In the genomic region with DNA sequence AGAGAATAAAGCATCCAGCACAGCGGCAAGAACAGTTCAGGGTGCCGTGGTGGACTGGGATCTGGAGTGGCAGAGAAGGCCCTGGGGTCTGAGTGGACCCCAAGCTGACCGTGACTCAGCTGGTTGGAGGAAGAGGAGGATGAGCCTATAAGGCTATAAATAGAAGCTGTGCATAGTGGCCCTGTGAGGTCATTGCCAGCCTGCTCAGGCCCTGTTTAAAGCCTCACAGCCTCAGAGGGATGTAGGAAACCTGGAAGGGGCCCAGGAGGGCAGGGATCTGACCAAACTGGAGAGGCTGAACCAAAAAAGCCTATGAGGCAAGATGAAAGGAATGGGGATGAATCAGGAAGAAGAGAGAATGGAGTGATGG, we compare ENCODE assay signal across 12 cellular contexts. TPM values are rescaled to one million over a fixed set of nuclear protein-coding genes. Genes with fewer than 3 reads are reported as not detected.
A peak's percentile ranks its signal among the peaks of the same experiment; 100 is the strongest.
DNase-seq lines count a peak whose midpoint lies in the region; ATAC-seq, FAIRE-seq and TF ChIP-seq lines count a peak whose summit lies in the region.
"Had no signal": no experiment of that assay in that cellular context is flagged by ENCODE, and none has a peak within 500 bp of the region (broad histone marks: within the 10 kb centered on the region; RNA-seq: fewer than 3 reads in every experiment).

No MANE protein-coding gene starts in this region.

- H3K4me3 Mint-ChIP-seq in nephron progenitor cell = no peak overlapping the region
- no peak overlapping the region for H3K4me3 Mint-ChIP-seq in activated CD8-positive, alpha-beta memory T cell treated with anti-CD3 and anti-CD28 coated beads, Interleukin-2, amount 10 ng/mL, durations not matched to agents 7 days and 5 days

- no peaks in the 10 kb centered on the region for H3K36me3 Mint-ChIP-seq in nephron progenitor cell (ENCODE audit: low read depth)
- no peaks in the 10 kb centered on the region for H3K36me3 Mint-ChIP-seq in activated CD8-positive, alpha-beta memory T cell treated with anti-CD3 and anti-CD28 coated beads, Interleukin-2, amount 10 ng/mL, durations not matched to agents 7 days and 5 days

- DNase-seq in AG08395 (ENCODE audit: low spot score) = peak; percentile 95
- DNase-seq in RCC 7860 (ENCODE audit: low spot score) = peak; percentile 85
- peak; percentile 82 for DNase-seq in fibroblast of pulmonary artery (ENCODE audit: low read depth)
- no peak for DNase-seq in nephron progenitor cell
- no peak for DNase-seq in activated CD4-positive, alpha-beta T cell treated with anti-CD3 and anti-CD28 coated beads, Interleukin-2, amount 50 U/mL, for 4 hours
- no peak for DNase-seq in activated CD8-positive, alpha-beta memory T cell treated with anti-CD3 and anti-CD28 coated beads, Interleukin-2, amount 10 ng/mL, durations not matched to agents 7 days and 5 days
- no peak for DNase-seq in effector memory CD4-positive, alpha-beta T cell
- DNase-seq in T-helper 1 cell = no peak
- DNase-seq: lower lobe of right lung, NCI-H2107 had no signal

- no peak overlapping the region for H3K4me3 ChIP-seq in fibroblast of pulmonary artery (replicated peaks; ENCODE audit: low read depth, low read length)
- no peak overlapping the region for H3K4me3 ChIP-seq in effector memory CD4-positive, alpha-beta T cell (ENCODE audit: insufficient read depth, low read depth, low read length, poor library complexity, severe bottlenecking)
- H3K4me3 ChIP-seq: BLaER1, lower lobe of right lung had no signal

- H3K27ac ChIP-seq in effector memory CD4-positive, alpha-beta T cell (ENCODE audit: insufficient read depth, low read length, poor library complexity, severe bottlenecking) = no peak overlapping the region
- H3K27ac ChIP-seq: BLaER1, lower lobe of right lung had no signal

- H3K27ac Mint-ChIP-seq in nephron progenitor cell = peak overlapping the region; percentile 86
- H3K27ac Mint-ChIP-seq in activated CD8-positive, alpha-beta memory T cell treated with anti-CD3 and anti-CD28 coated beads, Interleukin-2, amount 10 ng/mL, durations not matched to agents 7 days and 5 days = no peak overlapping the region

- TF ChIP-seq CTCF in fibroblast of pulmonary artery (IDR thresholded peaks at IDR 0.05; ENCODE audit: low read length, missing control alignments) = no peak
- no peak for TF ChIP-seq CTCF in nephron progenitor cell (IDR thresholded peaks at IDR 0.05)

- H3K4me1 Mint-ChIP-seq in nephron progenitor cell = peaks cover 65% of the 10 kb centered on the region
- H3K4me1 Mint-ChIP-seq in activated CD8-positive, alpha-beta memory T cell treated with anti-CD3 and anti-CD28 coated beads, Interleukin-2, amount 10 ng/mL, durations not matched to agents 7 days and 5 days = no peaks in the 10 kb centered on the region

- peaks cover 12% of the 10 kb centered on the region for H3K27me3 Mint-ChIP-seq in nephron progenitor cell (ENCODE audit: low read depth, poor library complexity)
- peaks cover 19% of the 10 kb centered on the region for H3K27me3 Mint-ChIP-seq in activated CD8-positive, alpha-beta memory T cell treated with anti-CD3 and anti-CD28 coated beads, Interleukin-2, amount 10 ng/mL, durations not matched to agents 7 days and 5 days

- CTCF ChIA-PET in activated CD8-positive, alpha-beta memory T cell treated with anti-CD3 and anti-CD28 coated beads, Interleukin-2, amount 10 ng/mL, durations not matched to agents 7 days and 5 days (lab: Charles Lee) = no interaction called here

- peaks cover 5% of the 10 kb centered on the region for H3K4me1 ChIP-seq in effector memory CD4-positive, alpha-beta T cell (ENCODE audit: control insufficient read depth, insufficient read depth, low read length, poor library complexity, severe bottlenecking)
- H3K4me1 ChIP-seq: BLaER1 had no signal

- no peaks in the 10 kb centered on the region for H3K9me3 ChIP-seq in effector memory CD4-positive, alpha-beta T cell (ENCODE audit: control insufficient read depth, low read length)
- H3K9me3 ChIP-seq: BLaER1, lower lobe of right lung had no signal

- no peak for ATAC-seq in activated CD8-positive, alpha-beta memory T cell treated with anti-CD3 and anti-CD28 coated beads, Interleukin-2, amount 10 ng/mL, durations not matched to agents 7 days and 5 days
- ATAC-seq: lower lobe of right lung had no signal

- no peaks in the 10 kb centered on the region for H3K27me3 ChIP-seq in effector memory CD4-positive, alpha-beta T cell (replicated peaks; ENCODE audit: control insufficient read depth, insufficient read depth, low read length, poor library complexity, severe bottlenecking)
- H3K27me3 ChIP-seq: BLaER1 had no signal

- no peak for FAIRE-seq in RCC 7860 (lab: Jason Lieb, UNC)

- peaks cover 11% of the 10 kb centered on the region for H3K9me3 Mint-ChIP-seq in nephron progenitor cell
- no peaks in the 10 kb centered on the region for H3K9me3 Mint-ChIP-seq in activated CD8-positive, alpha-beta memory T cell treated with anti-CD3 and anti-CD28 coated beads, Interleukin-2, amount 10 ng/mL, durations not matched to agents 7 days and 5 days (ENCODE audit: low read depth)

- H3K36me3 ChIP-seq in effector memory CD4-positive, alpha-beta T cell (ENCODE audit: control insufficient read depth, insufficient read depth, low read length) = no peaks in the 10 kb centered on the region
- H3K36me3 ChIP-seq: BLaER1, lower lobe of right lung had no signal

RNA-seq across cellular contexts. Expression of a gene that starts 11.3 kb away (rescaled TPM):
- not detected for total RNA-seq in activated CD8-positive, alpha-beta memory T cell treated with anti-CD3 and anti-CD28 coated beads, Interleukin-2, amount 10 ng/mL, durations not matched to agents 7 days and 5 days
- total RNA-seq: dermis microvascular lymphatic vessel endothelial cell had no signal

RNA-seq across cellular contexts. Expression of a gene that starts 19.1 kb away (rescaled TPM):
- 10 to 100 TPM; 60.3 to 64.8 TPM for total RNA-seq in activated CD8-positive, alpha-beta memory T cell treated with anti-CD3 and anti-CD28 coated beads, Interleukin-2, amount 10 ng/mL, durations not matched to agents 7 days and 5 days

RNA-seq across cellular contexts. Expression of a gene that starts 27.8 kb away (rescaled TPM):
- total RNA-seq in activated CD8-positive, alpha-beta memory T cell treated with anti-CD3 and anti-CD28 coated beads, Interleukin-2, amount 10 ng/mL, durations not matched to agents 7 days and 5 days = 1 to 10 TPM in 1 of 2 experiments, under 1 TPM in 1; 0.52 to 1.3 TPM

Comparison
In these comparisons a context has a peak if more than half of its experiments do, and no peak if none do; other contexts are left out.
1. DNase-seq: peak in AG08395 (single experiment), RCC 7860 (single experiment) and fibroblast of pulmonary artery (single experiment); none in nephron progenitor cell (single experiment), activated CD4-positive, alpha-beta T cell treated with anti-CD3 and anti-CD28 coated beads, Interleukin-2, amount 50 U/mL, for 4 hours (0 of 2), activated CD8-positive, alpha-beta memory T cell treated with anti-CD3 and anti-CD28 coated beads, Interleukin-2, amount 10 ng/mL, durations not matched to agents 7 days and 5 days (single experiment), effector memory CD4-positive, alpha-beta T cell (0 of 3) and T-helper 1 cell (0 of 5).